ENCODE assay signal across 2 cellular contexts in the genomic region with DNA sequence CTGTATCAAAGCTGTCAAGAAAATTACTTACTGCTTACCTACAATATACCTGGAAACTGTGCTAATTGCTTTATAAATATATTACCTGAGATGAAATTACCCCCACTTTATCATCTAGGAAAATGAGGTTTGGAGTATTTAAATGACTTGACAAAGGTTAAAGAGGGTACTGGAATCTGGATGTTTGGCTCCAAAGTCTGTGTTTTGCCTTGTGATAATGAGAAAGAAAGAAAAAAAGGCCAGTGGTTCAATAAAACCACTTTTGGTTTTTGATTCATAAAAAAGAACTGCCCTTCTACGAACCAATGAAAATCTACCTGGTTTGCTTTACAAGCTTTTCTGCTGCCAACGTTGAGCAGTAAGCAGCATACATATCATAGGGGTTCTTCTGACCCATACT.
TF ChIP-seq lines count a peak whose summit lies in the region.

No MANE protein-coding gene starts in this region.

TF ChIP-seq in liver, 16 proteins besides CTCF, POLR2A, EP300 and RAD21 (continued from another document):
- peak; percentile 63 for TF ChIP-seq HNF4G (IDR thresholded peaks at IDR 0.05)

TF ChIP-seq in HepG2, 621 proteins besides CTCF, POLR2A, EP300 and RAD21 (continued from another document):
- TF ChIP-seq, protein P1, sequence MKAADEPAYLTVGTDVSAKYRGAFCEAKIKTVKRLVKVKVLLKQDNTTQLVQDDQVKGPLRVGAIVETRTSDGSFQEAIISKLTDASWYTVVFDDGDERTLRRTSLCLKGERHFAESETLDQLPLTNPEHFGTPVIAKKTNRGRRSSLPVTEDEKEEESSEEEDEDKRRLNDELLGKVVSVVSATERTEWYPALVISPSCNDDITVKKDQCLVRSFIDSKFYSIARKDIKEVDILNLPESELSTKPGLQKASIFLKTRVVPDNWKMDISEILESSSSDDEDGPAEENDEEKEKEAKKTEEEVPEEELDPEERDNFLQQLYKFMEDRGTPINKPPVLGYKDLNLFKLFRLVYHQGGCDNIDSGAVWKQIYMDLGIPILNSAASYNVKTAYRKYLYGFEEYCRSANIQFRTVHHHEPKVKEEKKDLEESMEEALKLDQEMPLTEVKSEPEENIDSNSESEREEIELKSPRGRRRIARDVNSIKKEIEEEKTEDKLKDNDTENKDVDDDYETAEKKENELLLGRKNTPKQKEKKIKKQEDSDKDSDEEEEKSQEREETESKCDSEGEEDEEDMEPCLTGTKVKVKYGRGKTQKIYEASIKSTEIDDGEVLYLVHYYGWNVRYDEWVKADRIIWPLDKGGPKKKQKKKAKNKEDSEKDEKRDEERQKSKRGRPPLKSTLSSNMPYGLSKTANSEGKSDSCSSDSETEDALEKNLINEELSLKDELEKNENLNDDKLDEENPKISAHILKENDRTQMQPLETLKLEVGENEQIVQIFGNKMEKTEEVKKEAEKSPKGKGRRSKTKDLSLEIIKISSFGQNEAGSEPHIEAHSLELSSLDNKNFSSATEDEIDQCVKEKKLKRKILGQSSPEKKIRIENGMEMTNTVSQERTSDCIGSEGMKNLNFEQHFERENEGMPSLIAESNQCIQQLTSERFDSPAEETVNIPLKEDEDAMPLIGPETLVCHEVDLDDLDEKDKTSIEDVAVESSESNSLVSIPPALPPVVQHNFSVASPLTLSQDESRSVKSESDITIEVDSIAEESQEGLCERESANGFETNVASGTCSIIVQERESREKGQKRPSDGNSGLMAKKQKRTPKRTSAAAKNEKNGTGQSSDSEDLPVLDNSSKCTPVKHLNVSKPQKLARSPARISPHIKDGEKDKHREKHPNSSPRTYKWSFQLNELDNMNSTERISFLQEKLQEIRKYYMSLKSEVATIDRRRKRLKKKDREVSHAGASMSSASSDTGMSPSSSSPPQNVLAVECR (CRISPR knock-in tag; IDR thresholded peaks at IDR 0.05; ENCODE audit: borderline replicate concordance) = no peak
- TF ChIP-seq, protein P2, sequence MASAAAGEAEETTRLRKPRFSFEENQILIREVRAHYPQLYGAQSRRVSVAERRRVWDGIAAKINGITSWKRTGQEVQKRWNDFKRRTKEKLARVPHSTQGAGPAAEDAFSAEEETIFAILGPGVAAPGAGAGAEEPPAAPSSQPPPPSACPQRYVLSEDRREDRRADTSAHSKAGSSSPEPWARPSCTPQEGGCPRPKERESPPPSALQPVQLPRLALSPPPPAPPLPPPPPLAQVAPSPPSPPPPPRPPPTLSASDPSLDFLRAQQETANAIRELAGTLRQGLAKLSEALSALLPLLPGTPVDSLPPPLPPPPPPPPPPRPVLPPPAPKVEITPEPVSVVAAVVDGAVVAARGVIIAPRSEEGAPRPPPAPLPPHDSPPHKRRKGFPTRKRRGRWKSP (CRISPR knock-in tag; IDR thresholded peaks at IDR 0.05) = no peak
- TF ChIP-seq ZNF724P (CRISPR knock-in tag; IDR thresholded peaks at IDR 0.05; ENCODE audit: borderline replicate concordance) = no peak
- TF ChIP-seq, protein P3, sequence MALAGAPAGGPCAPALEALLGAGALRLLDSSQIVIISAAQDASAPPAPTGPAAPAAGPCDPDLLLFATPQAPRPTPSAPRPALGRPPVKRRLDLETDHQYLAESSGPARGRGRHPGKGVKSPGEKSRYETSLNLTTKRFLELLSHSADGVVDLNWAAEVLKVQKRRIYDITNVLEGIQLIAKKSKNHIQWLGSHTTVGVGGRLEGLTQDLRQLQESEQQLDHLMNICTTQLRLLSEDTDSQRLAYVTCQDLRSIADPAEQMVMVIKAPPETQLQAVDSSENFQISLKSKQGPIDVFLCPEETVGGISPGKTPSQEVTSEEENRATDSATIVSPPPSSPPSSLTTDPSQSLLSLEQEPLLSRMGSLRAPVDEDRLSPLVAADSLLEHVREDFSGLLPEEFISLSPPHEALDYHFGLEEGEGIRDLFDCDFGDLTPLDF (CRISPR knock-in tag; IDR thresholded peaks at IDR 0.05) = no peak
TF ChIP-seq in HepG2: peak in this region for 0.
